ENCODE assay signal across 8 cellular contexts in genomic region chr22:31055322-31056159, GRCh38. TPM values are rescaled to one million over a fixed set of nuclear protein-coding genes. Genes with fewer than 3 reads are reported as not detected.
DNase-seq lines count a peak whose midpoint lies in the region; ATAC-seq and TF ChIP-seq lines count a peak whose summit lies in the region.

No MANE protein-coding gene starts in this region.

- H3K27ac ChIP-seq in A673 (ENCODE audit: low read depth, low read length, poor library complexity, severe bottlenecking) (no peak overlapping the region), skin epidermis (peak overlapping the region in 18 of 21 experiments; percentile 9 to 85 (median 67))

- no peaks in the 10 kb centered on the region for H3K9me3 Mint-ChIP-seq in brain
- H3K9me3 Mint-ChIP-seq in stimulated activated naive B cell treated with anti-CD40 and anti-IgM and Interleukin-4, amounts not matched to agents 10 μg/mL and 1 μg/mL and 100 μg/mL, for 72 hours: no peaks in the 10 kb centered on the region

- peak overlapping the region; percentile 75 to 96 (median 93) for H3K27ac Mint-ChIP-seq in brain
- H3K27ac Mint-ChIP-seq in stimulated activated naive B cell treated with anti-CD40 and anti-IgM and Interleukin-4, amounts not matched to agents 10 μg/mL and 1 μg/mL and 100 μg/mL, for 72 hours: no peak overlapping the region

- peak overlapping the region in 4 of 5 experiments; percentile 23 to 51 (median 44) for H3K4me3 Mint-ChIP-seq in brain
- no peak overlapping the region for H3K4me3 Mint-ChIP-seq in stimulated activated naive B cell treated with anti-CD40 and anti-IgM and Interleukin-4, amounts not matched to agents 10 μg/mL and 1 μg/mL and 100 μg/mL, for 72 hours

- H3K9me3 ChIP-seq in A673 (ENCODE audit: low read depth, low read length, poor library complexity, severe bottlenecking): no peaks in the 10 kb centered on the region

- peaks cover 9% of the 10 kb centered on the region for H3K4me1 ChIP-seq in A673 (ENCODE audit: insufficient read depth, low read length, poor library complexity, severe bottlenecking)

- no peaks in the 10 kb centered on the region for H3K36me3 ChIP-seq in A673 (ENCODE audit: insufficient read depth, low read length, poor library complexity, severe bottlenecking)

- ATAC-seq in stimulated activated naive B cell treated with anti-CD40 and anti-IgM and Interleukin-4, amounts not matched to agents 10 μg/mL and 1 μg/mL and 100 μg/mL, for 72 hours (replicated peaks): no peak
- no peak for ATAC-seq in GM21360 (IDR thresholded peaks at IDR 0.05; ENCODE audit: unreplicated experiment)

- H3K4me1 Mint-ChIP-seq in brain: peaks cover 30% of the 10 kb centered on the region
- H3K4me1 Mint-ChIP-seq in stimulated activated naive B cell treated with anti-CD40 and anti-IgM and Interleukin-4, amounts not matched to agents 10 μg/mL and 1 μg/mL and 100 μg/mL, for 72 hours: no peaks in the 10 kb centered on the region

- no peaks in the 10 kb centered on the region for H3K27me3 ChIP-seq in A673 (replicated peaks; ENCODE audit: insufficient read depth, low read depth, low read length, poor library complexity)

- H3K4me3 ChIP-seq in A673 (ENCODE audit: low read depth, low read length, poor library complexity, severe bottlenecking) (no peak overlapping the region), skin epidermis (no peak overlapping the region)

- POLR2A ChIA-PET in A673 (lab: Charles Lee; ENCODE audit: low non-redundant PET): no interaction called here

- BruUV-seq in A673 (replicated peaks; lab: Mats Ljungman, UMichigan): no TSS peak

- DNase-seq in A673 (ENCODE audit: low spot score) (peak; percentile 75), HuH-7.5 (ENCODE audit: low spot score) (peak; percentile 90), islet precursor cell (peak; percentile 99), COR-L47 (lab: John Stamatoyannopoulos, UW) (no peak)
- DNase-seq in stimulated activated naive B cell treated with anti-CD40 and anti-IgM and Interleukin-4, amounts not matched to agents 10 μg/mL and 1 μg/mL and 100 μg/mL, for 72 hours: no peak

- CTCF ChIA-PET in A673 (lab: Charles Lee): interaction anchor here (0.5 kb wide), 1 partner anchor 27 kb away, joined by 4 read pairs; no protein-coding TSS in a partner anchor

- TF ChIP-seq CTCF in A673 (conservative IDR thresholded peaks at IDR 0.05; ENCODE audit: low read depth, low read length) (no peak), brain (conservative IDR thresholded peaks at IDR 0.05) (no peak)

- peaks cover 7% of the 10 kb centered on the region for H3K27me3 Mint-ChIP-seq in brain
- no peaks in the 10 kb centered on the region for H3K27me3 Mint-ChIP-seq in stimulated activated naive B cell treated with anti-CD40 and anti-IgM and Interleukin-4, amounts not matched to agents 10 μg/mL and 1 μg/mL and 100 μg/mL, for 72 hours

- no peaks in the 10 kb centered on the region for H3K36me3 Mint-ChIP-seq in brain
- no peaks in the 10 kb centered on the region for H3K36me3 Mint-ChIP-seq in stimulated activated naive B cell treated with anti-CD40 and anti-IgM and Interleukin-4, amounts not matched to agents 10 μg/mL and 1 μg/mL and 100 μg/mL, for 72 hours

- intact Hi-C loops in A673 (cut with micrococcal nuclease; ENCODE audit: unreplicated experiment): no loop called here

RNA-seq across cellular contexts. Expression of gene SMTN, which starts 25.6 kb away (rescaled TPM):
- total RNA-seq in A673 (2021): 40.0 and 43.7 TPM in 2 replicates
- polyA plus RNA-seq in brain (ENCODE audit: insufficient read depth, low read depth, low replicate concordance): 32.3 TPM

RNA-seq across cellular contexts. Expression of gene SELENOM, which starts 51.8 kb away (rescaled TPM):
- 3.2 and 5.0 TPM in 2 replicates for total RNA-seq in A673 (2021)
- polyA plus RNA-seq in brain (ENCODE audit: insufficient read depth, low read depth, low replicate concordance): 96.1 TPM

Comparison
In these comparisons a context has a peak if more than half of its experiments do, and no peak if none do; other contexts are left out.
1. DNase-seq: peak in A673 (single experiment), HuH-7.5 (single experiment) and islet precursor cell (single experiment); none in stimulated activated naive B cell treated with anti-CD40 and anti-IgM and Interleukin-4, amounts not matched to agents 10 μg/mL and 1 μg/mL and 100 μg/mL, for 72 hours (single experiment) and COR-L47 (single experiment).
2. H3K4me3 Mint-ChIP-seq: peak in brain (4 of 5); none in stimulated activated naive B cell treated with anti-CD40 and anti-IgM and Interleukin-4, amounts not matched to agents 10 μg/mL and 1 μg/mL and 100 μg/mL, for 72 hours (0 of 2).